In the genomic region with DNA sequence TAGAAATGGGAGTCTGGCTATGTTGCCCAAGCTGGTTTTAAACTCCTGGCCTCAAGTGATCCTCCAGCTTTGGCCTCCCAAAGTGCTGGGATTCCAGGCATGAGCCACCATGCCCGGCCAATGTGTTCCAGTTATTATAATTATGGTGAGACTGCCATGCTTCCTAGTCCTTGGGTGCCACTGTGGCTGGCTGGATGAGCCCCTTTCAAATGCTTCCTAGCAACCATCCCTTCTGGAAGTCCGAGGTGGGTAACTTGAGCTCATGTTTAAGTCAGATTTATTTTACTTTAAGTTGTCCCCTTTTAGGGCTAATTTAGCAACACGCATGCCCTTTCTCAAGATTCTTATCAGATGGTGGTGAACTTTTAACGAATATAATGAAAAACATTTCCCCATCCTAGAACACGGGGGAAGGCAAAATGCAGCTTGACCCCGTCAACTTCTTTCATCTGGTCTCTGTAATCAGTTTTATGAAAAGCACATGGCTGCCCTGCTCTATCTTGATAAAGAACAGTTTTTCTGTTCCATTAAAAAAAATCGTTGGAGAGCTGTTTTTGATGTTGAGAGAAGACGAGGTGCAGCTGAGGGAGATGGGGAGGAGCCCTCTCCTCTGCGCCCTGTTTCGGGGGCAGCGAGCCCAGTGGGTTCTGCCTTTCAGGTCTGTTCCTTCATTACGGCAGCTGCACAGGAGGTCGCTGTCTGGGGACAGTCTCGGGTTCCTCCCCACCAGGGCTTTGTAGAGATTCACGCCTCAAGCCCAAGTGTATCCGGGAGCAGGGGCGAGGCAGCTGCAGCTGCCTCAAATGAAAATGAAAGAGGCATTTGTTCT, we compare ENCODE assay signal across 13 cellular contexts.
DNase-seq lines count a peak whose midpoint lies in the region; ATAC-seq, FAIRE-seq and TF ChIP-seq lines count a peak whose summit lies in the region.
"Had no signal": no experiment of that assay in that cellular context is flagged by ENCODE, and none has a peak within 500 bp of the region (broad histone marks: within the 10 kb centered on the region; RNA-seq: fewer than 3 reads in every experiment).

No MANE protein-coding gene starts in this region.

- H3K27ac ChIP-seq in Karpas-422 (ENCODE audit: low read length) (no peak overlapping the region), pancreas (no peak overlapping the region)

- H3K27ac Mint-ChIP-seq in chondrocyte (ENCODE audit: unreplicated experiment), result no peak overlapping the region

- peaks cover 12% of the 10 kb centered on the region for H3K9me3 Mint-ChIP-seq in chondrocyte (ENCODE audit: low read depth)

- peaks cover 30% of the 10 kb centered on the region for H3K27me3 Mint-ChIP-seq in chondrocyte (ENCODE audit: low read depth)

- H3K27me3 ChIP-seq in Loucy (ENCODE audit: insufficient read depth, low read length, poor library complexity, severe bottlenecking), result no peaks in the 10 kb centered on the region
- no peaks in the 10 kb centered on the region for H3K27me3 ChIP-seq in Karpas-422 (ENCODE audit: low read length)
- no peaks in the 10 kb centered on the region for H3K27me3 ChIP-seq in pancreas

- H3K9me2 ChIP-seq in Loucy (replicated peaks; ENCODE audit: low read depth, low read length) (no peaks in the 10 kb centered on the region), Karpas-422 (replicated peaks; ENCODE audit: insufficient read depth, low read length) (no peaks in the 10 kb centered on the region)

- peak; percentile 77 for DNase-seq in activated CD8-positive, alpha-beta memory T cell treated with anti-CD3 and anti-CD28 coated beads for 24 hours
- DNase-seq in chondrocyte (ENCODE audit: low spot score), result no peak
- peak; percentile 10 for DNase-seq in stimulated activated CD4-positive, alpha-beta T cell treated with anti-CD3 and anti-CD28 coated beads, Interleukin-4, amount 100 ng/mL, for 24 hours
- DNase-seq in GM10266 (ENCODE audit: extremely low spot score), result no peak
- DNase-seq in DMS153 treated with DMSO at 0.1 percent for 48 hours (lab: John Stamatoyannopoulos, UW; ENCODE audit: unreplicated experiment), result no peak
- DNase-seq in Karpas-422, result no peak
- DNase-seq in pancreas, result no peak
- DNase-seq: amniotic stem cell, NCI-H2171 had no signal

- peaks cover 1% of the 10 kb centered on the region for H3K36me3 Mint-ChIP-seq in chondrocyte (ENCODE audit: low read depth)

- intact Hi-C loops in pancreas (cut with DNase I), result no loop called here

- H4K20me1 ChIP-seq in Loucy (ENCODE audit: insufficient read depth, low read length, poor library complexity, severe bottlenecking), result no peaks in the 10 kb centered on the region
- no peaks in the 10 kb centered on the region for H4K20me1 ChIP-seq in Karpas-422 (ENCODE audit: insufficient read depth, low read depth, low read length)

- ATAC-seq in pancreas, result no peak
- ATAC-seq: Panc1 had no signal

- H3K4me3 ChIP-seq in Loucy (ENCODE audit: low read length, poor library complexity, severe bottlenecking), result peak overlapping the region; percentile 73
- H3K4me3 ChIP-seq in Karpas-422 (ENCODE audit: low read length), result no peak overlapping the region
- no peak overlapping the region for H3K4me3 ChIP-seq in pancreas

- H3K4me1 Mint-ChIP-seq in chondrocyte (ENCODE audit: low read depth), result peaks cover 4% of the 10 kb centered on the region

- peaks cover 62% of the 10 kb centered on the region for H3K4me1 ChIP-seq in Loucy (ENCODE audit: insufficient read depth, low read length, poor library complexity, severe bottlenecking)
- no peaks in the 10 kb centered on the region for H3K4me1 ChIP-seq in Karpas-422 (ENCODE audit: low read length)
- no peaks in the 10 kb centered on the region for H3K4me1 ChIP-seq in pancreas

- H3K79me2 ChIP-seq in Loucy (ENCODE audit: insufficient read depth, low read length) (peaks cover 79% of the 10 kb centered on the region), Karpas-422 (ENCODE audit: low read length) (no peaks in the 10 kb centered on the region)

- H3K4me2 ChIP-seq in Loucy (ENCODE audit: low read depth, low read length, poor library complexity, severe bottlenecking), result peak overlapping the region; percentile 91
- H3K4me2 ChIP-seq in Karpas-422 (ENCODE audit: low read depth, low read length, poor library complexity, severe bottlenecking), result no peak overlapping the region

- no peak for TF ChIP-seq CTCF in Loucy (conservative IDR thresholded peaks at IDR 0.05; ENCODE audit: low read length)
- TF ChIP-seq CTCF in chondrocyte (IDR thresholded peaks at IDR 0.05), result no peak
- TF ChIP-seq CTCF in GM10266 (IDR thresholded peaks at IDR 0.05; ENCODE audit: control insufficient read depth, insufficient read depth, low read depth, missing control alignments), result no peak
- TF ChIP-seq CTCF in pancreas (IDR thresholded peaks at IDR 0.05), result no peak

- H3K9me3 ChIP-seq in Loucy (ENCODE audit: insufficient read depth, low read depth, low read length) (peaks cover 16% of the 10 kb centered on the region), Karpas-422 (ENCODE audit: low read length) (no peaks in the 10 kb centered on the region), pancreas (no peaks in the 10 kb centered on the region)

- H3K36me3 ChIP-seq in Loucy (ENCODE audit: insufficient read depth, low read length) (no peaks in the 10 kb centered on the region), Karpas-422 (ENCODE audit: insufficient read depth, low read length) (no peaks in the 10 kb centered on the region), pancreas (no peaks in the 10 kb centered on the region)

- WGBS in pancreas, 2 donors, result 43 to 51% methylated on average over 17 of the region's 17 CpGs

- peaks cover 6% of the 10 kb centered on the region; the same call in 1 of the 2 replicates for H3F3A ChIP-seq in Loucy (ENCODE audit: low read depth)

- H3K4me3 Mint-ChIP-seq in chondrocyte (ENCODE audit: unreplicated experiment), result peak overlapping the region; percentile 13

- FAIRE-seq in pancreas (lab: Jason Lieb, UNC), result no peak
- FAIRE-seq: GM12891, TTC549 had no signal

- H3K9ac ChIP-seq in Loucy (ENCODE audit: low read depth, low read length, poor library complexity, severe bottlenecking), result peak overlapping the region; percentile 74
- H3K9ac ChIP-seq in Karpas-422 (ENCODE audit: low read length), result no peak overlapping the region

- H2AFZ ChIP-seq in Loucy (ENCODE audit: low read length), result peak overlapping the region; percentile 67
- no peak overlapping the region for H2AFZ ChIP-seq in Karpas-422 (ENCODE audit: low read length)

Comparison
In these comparisons a context has a peak if more than half of its experiments do, and no peak if none do; other contexts are left out.
1. DNase-seq: peak in activated CD8-positive, alpha-beta memory T cell treated with anti-CD3 and anti-CD28 coated beads for 24 hours (single experiment) and stimulated activated CD4-positive, alpha-beta T cell treated with anti-CD3 and anti-CD28 coated beads, Interleukin-4, amount 100 ng/mL, for 24 hours (single experiment); none in chondrocyte (single experiment), GM10266 (single experiment), DMS153 treated with DMSO at 0.1 percent for 48 hours (single experiment), Karpas-422 (single experiment) and pancreas (0 of 6).